In the genomic region with DNA sequence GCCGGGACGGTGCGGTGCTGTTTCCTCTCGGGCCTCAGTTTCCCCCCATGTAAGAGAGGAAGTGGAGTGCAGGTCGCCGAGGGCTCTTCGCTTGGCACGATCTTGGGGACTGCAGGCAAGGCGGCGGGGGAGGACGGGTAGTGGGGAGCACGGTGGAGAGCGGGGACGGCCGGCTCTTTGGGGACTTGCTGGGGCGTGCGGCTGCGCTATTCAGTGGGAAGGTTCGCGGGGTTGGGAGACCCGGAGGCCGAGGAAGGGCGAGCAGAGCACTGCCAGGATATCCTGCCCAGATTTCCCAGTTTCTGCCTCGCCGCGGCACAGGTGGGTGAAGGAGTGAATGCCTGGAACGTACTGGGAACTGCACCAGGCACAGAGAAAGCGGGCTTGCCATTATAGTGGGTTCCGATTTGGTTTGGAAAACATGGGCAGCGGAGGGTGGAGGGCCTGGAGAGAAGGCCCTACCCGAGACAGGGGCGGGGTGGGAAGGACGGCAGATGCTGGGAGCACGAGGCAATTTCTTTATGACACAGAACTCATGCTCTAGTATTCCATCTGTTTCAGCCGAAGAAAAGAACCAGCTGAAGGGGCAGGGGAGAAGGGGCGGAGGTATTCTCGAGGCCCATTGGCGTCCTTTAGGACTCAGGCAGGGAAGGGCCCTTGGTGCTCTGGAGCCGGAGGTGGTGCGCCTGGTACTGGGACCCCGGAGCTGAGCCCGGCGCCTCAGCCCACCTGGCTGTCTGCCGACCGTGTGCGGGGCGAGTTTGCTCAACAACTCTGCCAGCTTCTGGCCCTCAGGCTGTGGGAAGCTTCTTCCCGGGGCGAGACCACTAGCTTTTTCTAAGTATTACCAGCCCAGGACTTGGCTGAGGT, we compare ENCODE assay signal across 9 cellular contexts. TPM values are rescaled to one million over a fixed set of nuclear protein-coding genes. Genes with fewer than 3 reads are reported as not detected.
DNase-seq lines count a peak whose midpoint lies in the region; FAIRE-seq and TF ChIP-seq lines count a peak whose summit lies in the region.
"Had no signal": no experiment of that assay in that cellular context is flagged by ENCODE, and none has a peak within 500 bp of the region (broad histone marks: within the 10 kb centered on the region; RNA-seq: fewer than 3 reads in every experiment).

No MANE protein-coding gene starts in this region.

- H3K4me1 ChIP-seq in esophagus muscularis mucosa, result peaks cover 7 to 23% (median 21%) of the 10 kb centered on the region in 4 donors
- no peaks in the 10 kb centered on the region for H3K4me1 ChIP-seq in ovary (ENCODE audit: insufficient read depth)

- peaks cover 17% of the 10 kb centered on the region for H3K36me3 Mint-ChIP-seq in nephron progenitor cell (ENCODE audit: low read depth)
- H3K36me3 Mint-ChIP-seq: CD8-positive, alpha-beta T cell had no signal

- H3K4me1 Mint-ChIP-seq in nephron progenitor cell, result peaks cover 73% of the 10 kb centered on the region

- H3K27ac Mint-ChIP-seq in nephron progenitor cell, result no peak overlapping the region
- H3K27ac Mint-ChIP-seq: CD8-positive, alpha-beta T cell had no signal

- H3K36me3 ChIP-seq in esophagus muscularis mucosa (no peaks in the 10 kb centered on the region), ovary (no peaks in the 10 kb centered on the region)

- no peak for FAIRE-seq in D721Med (lab: Jason Lieb, UNC)

- no peaks in the 10 kb centered on the region for H3K9me3 Mint-ChIP-seq in nephron progenitor cell
- H3K9me3 Mint-ChIP-seq: CD8-positive, alpha-beta T cell had no signal

- TF ChIP-seq EP300 in esophagus muscularis mucosa (IDR thresholded peaks at IDR 0.05), result no peak
- TF ChIP-seq EP300 in ovary (IDR thresholded peaks at IDR 0.05), result no peak

- peak overlapping the region; percentile 91 for H3K4me3 Mint-ChIP-seq in nephron progenitor cell
- H3K4me3 Mint-ChIP-seq: CD8-positive, alpha-beta T cell had no signal

- TF ChIP-seq POLR2A in esophagus muscularis mucosa (IDR thresholded peaks at IDR 0.05; ENCODE audit: low read depth) (no peak), ovary (IDR thresholded peaks at IDR 0.05) (no peak)

- peak overlapping the region; percentile 25 to 36 (median 30) for H3K4me3 ChIP-seq in esophagus muscularis mucosa
- H3K4me3 ChIP-seq in ovary, result no peak overlapping the region

- no peaks in the 10 kb centered on the region for H3K9me3 ChIP-seq in esophagus muscularis mucosa
- no peaks in the 10 kb centered on the region for H3K9me3 ChIP-seq in ovary

- no peak for TF ChIP-seq CTCF in esophagus muscularis mucosa (IDR thresholded peaks at IDR 0.05)
- TF ChIP-seq CTCF in nephron progenitor cell (IDR thresholded peaks at IDR 0.05), result no peak
- no peak for TF ChIP-seq CTCF in D721Med (IDR thresholded peaks at IDR 0.05; ENCODE audit: insufficient read depth, missing control alignments)
- no peak for TF ChIP-seq CTCF in ovary (IDR thresholded peaks at IDR 0.05)

- H3K27ac ChIP-seq in esophagus muscularis mucosa (replicated peaks in 1 of 4) (no peak overlapping the region), ovary (no peak overlapping the region)

- intact Hi-C loops in esophagus muscularis mucosa (cut with DNase I) (no loop called here), ovary (cut with DNase I) (no loop called here)

- DNase-seq in COLO668 (lab: John Stamatoyannopoulos, UW; ENCODE audit: unreplicated experiment), result peak; percentile 65
- peak; percentile 34 for DNase-seq in OCI-M1 (lab: John Stamatoyannopoulos, UW)
- no peak for DNase-seq in esophagus muscularis mucosa (ENCODE audit: extremely low spot score)
- DNase-seq in nephron progenitor cell, result peak; percentile 43
- no peak for DNase-seq in D721Med (ENCODE audit: insufficient read length, low spot score)
- no peak for DNase-seq in activated CD8-positive, alpha-beta memory T cell treated with anti-CD3 and anti-CD28 coated beads, Interleukin-2, amount 50 U/mL, for 4 hours
- no peak for DNase-seq in stimulated activated naive CD4-positive, alpha-beta T cell treated with Interleukin-2 at 50 U/mL for 16 hours (lab: John Stamatoyannopoulos, UW)
- no peak for DNase-seq in ovary
- DNase-seq: CD8-positive, alpha-beta T cell had no signal

- 23% methylated on average over 38 of the region's 49 CpGs for WGBS in esophagus muscularis mucosa
- WGBS in ovary, 3 donors, result 12 to 14% (median 13%) methylated on average over 45 to 49 of the region's 49 CpGs

- H3K27me3 ChIP-seq in esophagus muscularis mucosa (peaks cover 0 to 45% (median 12%) of the 10 kb centered on the region in 4 donors), ovary (no peaks in the 10 kb centered on the region)

- peaks cover 43% of the 10 kb centered on the region for H3K27me3 Mint-ChIP-seq in nephron progenitor cell (ENCODE audit: low read depth, poor library complexity)

RNA-seq across cellular contexts. Expression of gene PCSK9, which starts 1.0 kb away (rescaled TPM):
- total RNA-seq in esophagus muscularis mucosa (under 1 TPM in 2 of 4 donors, not detected in 2; 0.17 to 0.29 TPM), ovary (under 1 TPM in 3 of 7 donors, not detected in 4; 0.12 to 0.52 (median 0.48) TPM)
- under 1 TPM in 1 of 2 donors, not detected in 1; 0.01 TPM for polyA plus RNA-seq in ovary
- total RNA-seq: CD8-positive, alpha-beta T cell had no signal

RNA-seq across cellular contexts. Expression of gene BSND, which starts 41.6 kb away (rescaled TPM):
- total RNA-seq in esophagus muscularis mucosa, result not detected
- under 1 TPM in 2 of 7 donors, not detected in 5; 0.10 to 0.46 TPM for total RNA-seq in ovary
- polyA plus RNA-seq in ovary, result under 1 TPM in 1 of 2 donors, not detected in 1; 0.10 TPM
- total RNA-seq: CD8-positive, alpha-beta T cell had no signal

RNA-seq across cellular contexts. Expression of gene TMEM61, which starts 59.9 kb away (rescaled TPM):
- total RNA-seq in esophagus muscularis mucosa (1 to 10 TPM in 1 of 4 donors, under 1 TPM in 2, not detected in 1; 0.66 to 2.5 (median 0.84) TPM), ovary (1 to 10 TPM in 2 of 7 donors, under 1 TPM in 3, not detected in 2; 0.22 to 2.9 (median 0.60) TPM)
- polyA plus RNA-seq in ovary, result under 1 TPM in 1 of 2 donors, not detected in 1; 0.63 TPM
- total RNA-seq: CD8-positive, alpha-beta T cell had no signal

Comparison
In these comparisons a context has a peak if more than half of its experiments do, and no peak if none do; other contexts are left out.
1. DNase-seq: peak in COLO668 (single experiment), OCI-M1 (single experiment) and nephron progenitor cell (single experiment); none in esophagus muscularis mucosa (single experiment), D721Med (single experiment), activated CD8-positive, alpha-beta memory T cell treated with anti-CD3 and anti-CD28 coated beads, Interleukin-2, amount 50 U/mL, for 4 hours (single experiment), stimulated activated naive CD4-positive, alpha-beta T cell treated with Interleukin-2 at 50 U/mL for 16 hours (single experiment) and ovary (0 of 5).